In the genomic region with DNA sequence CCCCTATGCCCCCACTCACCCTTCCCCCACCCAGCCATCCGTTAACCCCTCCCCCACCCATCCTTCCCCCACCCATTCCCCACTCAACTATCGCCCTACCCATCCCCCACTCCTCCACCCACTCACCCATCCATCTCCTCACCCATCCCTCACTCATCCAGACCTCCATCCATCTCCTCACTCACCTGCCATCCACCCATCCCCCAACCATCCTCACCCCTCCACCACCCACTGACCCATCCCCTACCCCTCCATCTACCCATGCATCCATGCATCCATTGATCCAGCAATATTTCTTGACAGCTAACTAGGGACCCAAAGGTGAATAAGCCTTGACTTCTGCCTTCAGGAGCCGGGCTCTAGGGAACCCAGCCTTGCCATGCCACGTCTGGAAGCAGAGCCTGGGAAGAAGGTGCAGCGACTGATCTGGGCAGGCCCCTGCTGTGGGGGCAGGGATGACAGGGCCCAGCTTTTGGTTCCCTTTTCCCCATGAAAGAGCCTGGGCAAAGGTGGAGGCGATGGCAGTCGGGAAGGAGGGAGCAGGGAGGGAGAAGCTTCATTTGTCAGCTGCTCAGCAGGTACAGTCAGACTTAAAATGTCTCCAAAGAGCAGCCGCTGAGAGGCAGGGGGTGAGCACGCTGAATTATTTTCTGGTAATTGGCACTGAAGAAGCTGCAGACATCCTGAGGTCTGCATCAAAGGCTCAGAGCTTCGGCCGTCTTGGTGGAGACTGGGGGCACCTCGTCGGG, we compare ENCODE assay signal across 17 cellular contexts. TPM values are rescaled to one million over a fixed set of nuclear protein-coding genes. Genes with fewer than 3 reads are reported as not detected.
"Had no signal": no experiment of that assay in that cellular context is flagged by ENCODE, and none has a peak within 500 bp of the region (broad histone marks: within the 10 kb centered on the region; RNA-seq: fewer than 3 reads in every experiment).

No MANE protein-coding gene starts in this region.

- H3K4me3 Mint-ChIP-seq: activated CD4-positive, alpha-beta memory T cell treated with anti-CD3 and anti-CD28 coated beads for 36 hours; activated naive CD4-positive, alpha-beta T cell treated with anti-CD3 and anti-CD28 coated beads, Interleukin-2, amount 10 ng/mL, durations not matched to agents 7 days and 5 days; natural killer cell; T-helper 1 cell treated with Interleukin-12 subunit alpha and Interleukin-12 subunit beta and Interleukin-4 antibody, amounts not matched to agents 30 μg/mL and 1 μg/mL, for 36 hours had no signal

- H3K27ac Mint-ChIP-seq: activated CD4-positive, alpha-beta memory T cell treated with anti-CD3 and anti-CD28 coated beads for 36 hours; activated naive CD4-positive, alpha-beta T cell treated with anti-CD3 and anti-CD28 coated beads, Interleukin-2, amount 10 ng/mL, durations not matched to agents 7 days and 5 days; natural killer cell; T-helper 1 cell treated with Interleukin-12 subunit alpha and Interleukin-12 subunit beta and Interleukin-4 antibody, amounts not matched to agents 30 μg/mL and 1 μg/mL, for 36 hours had no signal

- H3K36me3 Mint-ChIP-seq: activated CD4-positive, alpha-beta memory T cell treated with anti-CD3 and anti-CD28 coated beads for 36 hours; activated naive CD4-positive, alpha-beta T cell treated with anti-CD3 and anti-CD28 coated beads, Interleukin-2, amount 10 ng/mL, durations not matched to agents 7 days and 5 days; natural killer cell had no signal

- H3K27me3 ChIP-seq: upper lobe of left lung had no signal

- H3K9me3 Mint-ChIP-seq: activated naive CD4-positive, alpha-beta T cell treated with anti-CD3 and anti-CD28 coated beads, Interleukin-2, amount 10 ng/mL, durations not matched to agents 7 days and 5 days; T-helper 1 cell treated with Interleukin-12 subunit alpha and Interleukin-12 subunit beta and Interleukin-4 antibody, amounts not matched to agents 30 μg/mL and 1 μg/mL, for 36 hours had no signal

- H3K4me3 ChIP-seq: heart right ventricle, lung, smooth muscle cell, upper lobe of left lung had no signal

- H3K4me1 Mint-ChIP-seq: activated naive CD4-positive, alpha-beta T cell treated with anti-CD3 and anti-CD28 coated beads, Interleukin-2, amount 10 ng/mL, durations not matched to agents 7 days and 5 days; natural killer cell had no signal

- H3K36me3 ChIP-seq: heart right ventricle, upper lobe of left lung had no signal

- DNase-seq: activated CD4-positive, alpha-beta memory T cell treated with anti-CD3 and anti-CD28 coated beads for 36 hours; activated CD4-positive, alpha-beta T cell treated with anti-CD3 and anti-CD28 coated beads for 48 hours; activated effector memory CD4-positive, alpha-beta T cell treated with Interleukin-2 at 50 U/mL for 16 hours; activated naive CD4-positive, alpha-beta T cell treated with anti-CD3 and anti-CD28 coated beads, Interleukin-2, amount 10 ng/mL, durations not matched to agents 7 days and 5 days; activated T-cell treated with anti-CD3 and anti-CD28 coated beads, Interleukin-2, amount 50 U/mL, for 48 hours; heart right ventricle; islet precursor cell; natural killer cell; stimulated activated CD4-positive, alpha-beta T cell treated with anti-CD3 and anti-CD28 coated beads, Interleukin-4, amount 100 ng/mL, for 1 hour; stimulated activated naive CD4-positive, alpha-beta T cell; T1000; upper lobe of left lung had no signal

- ATAC-seq: heart right ventricle, natural killer cell, sciatic nerve had no signal

RNA-seq across cellular contexts. Expression of gene DOC2B, which starts 23.2 kb away (rescaled TPM):
- total RNA-seq: fibroblast of villous mesenchyme had no signal
